19 cellular contexts compared by ENCODE assay signal in genomic region chr16:47236716-47237115, GRCh38.
"Had no signal": no experiment of that assay in that cellular context is flagged by ENCODE, and none has a peak within 500 bp of the region (broad histone marks: within the 10 kb centered on the region; RNA-seq: fewer than 3 reads in every experiment).

No MANE protein-coding gene starts in this region.

- H3K27ac Mint-ChIP-seq: naive thymus-derived CD4-positive, alpha-beta T cell; stimulated activated effector memory CD8-positive, alpha-beta T cell treated with anti-CD3 and anti-CD28 coated beads, Interleukin-12 subunit alpha, Interleukin-12 subunit beta, amount 100 ng/mL, for 72 hours had no signal

- H3K4me3 ChIP-seq: esophagus squamous epithelium, gastroesophageal sphincter, psoas muscle, right lobe of liver, suprapubic skin, thyroid gland, upper lobe of left lung, vagina had no signal

- H3K4me3 Mint-ChIP-seq: naive thymus-derived CD4-positive, alpha-beta T cell; stimulated activated effector memory CD8-positive, alpha-beta T cell treated with anti-CD3 and anti-CD28 coated beads, Interleukin-12 subunit alpha, Interleukin-12 subunit beta, amount 100 ng/mL, for 72 hours had no signal

- H3K27ac ChIP-seq: esophagus squamous epithelium, gastroesophageal sphincter, neutrophil, psoas muscle, right lobe of liver, suprapubic skin, thyroid gland, upper lobe of left lung, vagina had no signal

- H3K36me3 ChIP-seq: right lobe of liver, thyroid gland, vagina had no signal

- H3K9me3 ChIP-seq: esophagus squamous epithelium, gastroesophageal sphincter, neutrophil, psoas muscle, right lobe of liver, suprapubic skin, thyroid gland, upper lobe of left lung, vagina had no signal

- H3K27me3 ChIP-seq: esophagus squamous epithelium, gastroesophageal sphincter, neutrophil, right lobe of liver, suprapubic skin, thyroid gland, upper lobe of left lung, vagina had no signal

- H3K9me3 Mint-ChIP-seq: stimulated activated effector memory CD8-positive, alpha-beta T cell treated with anti-CD3 and anti-CD28 coated beads, Interleukin-12 subunit alpha, Interleukin-12 subunit beta, amount 100 ng/mL, for 72 hours had no signal

- H3K4me1 Mint-ChIP-seq: stimulated activated effector memory CD8-positive, alpha-beta T cell treated with anti-CD3 and anti-CD28 coated beads, Interleukin-12 subunit alpha, Interleukin-12 subunit beta, amount 100 ng/mL, for 72 hours had no signal

- DNase-seq: effector memory CD4-positive, alpha-beta T cell; esophagus squamous epithelium; foreskin fibroblast; glutamatergic neuron; kidney glomerular epithelial cell; naive thymus-derived CD4-positive, alpha-beta T cell; psoas muscle; retina; right lobe of liver; stimulated activated CD4-positive, alpha-beta T cell treated with anti-CD3 and anti-CD28 coated beads, Interleukin-4, amount 100 ng/mL, for 1 hour; stimulated activated CD8-positive, alpha-beta memory T cell treated with anti-CD3 and anti-CD28 coated beads, Interleukin-4, amount 100 ng/mL, for 48 hours; stimulated activated naive CD8-positive, alpha-beta T cell treated with anti-CD3 and anti-CD28 coated beads, Interleukin-15, Interleukin-2, amounts not matched to agents 100 U/mL and 50 U/mL, for 24 hours; thyroid gland; upper lobe of left lung had no signal

- H3K4me1 ChIP-seq: esophagus squamous epithelium, gastroesophageal sphincter, psoas muscle, right lobe of liver, suprapubic skin, thyroid gland, upper lobe of left lung, vagina had no signal

- H3K27me3 Mint-ChIP-seq: naive thymus-derived CD4-positive, alpha-beta T cell had no signal
